In the genomic region with DNA sequence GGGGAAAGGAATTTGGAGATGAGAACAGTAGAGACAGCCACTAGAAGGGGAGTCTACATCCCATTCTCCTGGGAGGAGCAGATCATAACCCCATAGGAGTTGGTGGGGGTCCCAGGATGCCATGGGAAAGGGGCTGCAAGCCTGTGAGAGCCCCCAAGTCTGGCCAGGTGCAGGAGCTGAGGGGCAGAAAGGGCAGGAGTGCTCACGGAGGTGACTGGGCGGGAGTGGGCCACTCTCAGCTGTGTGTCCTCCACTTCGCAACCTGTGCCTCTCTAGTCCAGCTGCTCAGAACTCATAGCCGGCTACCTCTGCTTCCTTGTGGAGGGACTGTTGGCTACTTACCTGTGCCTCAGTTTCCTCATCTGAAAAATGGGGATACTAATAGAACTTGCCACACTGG, we compare ENCODE assay signal across 23 cellular contexts.
DNase-seq lines count a peak whose midpoint lies in the region; ATAC-seq, FAIRE-seq and TF ChIP-seq lines count a peak whose summit lies in the region.
"Had no signal": no experiment of that assay in that cellular context is flagged by ENCODE, and none has a peak within 500 bp of the region (broad histone marks: within the 10 kb centered on the region; RNA-seq: fewer than 3 reads in every experiment).

No MANE protein-coding gene starts in this region.

- no peak overlapping the region for H3K9ac ChIP-seq in kidney (ENCODE audit: low read length in 2 of 2)
- H3K9ac ChIP-seq: BLaER1 treated with 17β-estradiol and CSF1 and Interleukin-3, amounts not matched to agents 10 nM and 100 nM had no signal

- no peaks in the 10 kb centered on the region for H3K36me3 ChIP-seq in kidney (ENCODE audit: control insufficient read depth in 1 of 2, insufficient read depth in 2 of 2, low read length in 2 of 2)
- H3K36me3 ChIP-seq: BE2C; BLaER1 treated with 17β-estradiol and CSF1 and Interleukin-3, amounts not matched to agents 10 nM and 100 nM had no signal

- FAIRE-seq in kidney (lab: Jason Lieb, UNC), result no peak
- FAIRE-seq: A549, GM12891, GM18507, H1 had no signal

- H3K9me3 ChIP-seq in kidney (ENCODE audit: control insufficient read depth in 1 of 2, low read length in 2 of 2), result no peaks in the 10 kb centered on the region
- H3K9me3 ChIP-seq: A549; BLaER1 treated with 17β-estradiol and CSF1 and Interleukin-3, amounts not matched to agents 10 nM and 100 nM had no signal

- ATAC-seq in left cardiac atrium (no peak), HG02763 (IDR thresholded peaks at IDR 0.05; ENCODE audit: unreplicated experiment) (no peak)

- H3K4me3 ChIP-seq in kidney (ENCODE audit: low read length in 2 of 2), result no peak overlapping the region
- H3K4me3 ChIP-seq: A549; BLaER1 treated with 17β-estradiol and CSF1 and Interleukin-3, amounts not matched to agents 10 nM and 100 nM had no signal

- DNase-seq in cardiac septum (ENCODE audit: low spot score) (peak; percentile 71), left cardiac atrium (no peak), kidney (peak; percentile 29), posterior vena cava (ENCODE audit: low spot score) (peak; percentile 68), NCI-H510A (lab: John Stamatoyannopoulos, UW) (no peak), head of caudate nucleus (no peak)
- DNase-seq: 8988T; ACHN; AML-193; BE2C; CD4-positive, alpha-beta T cell; CD8-positive, alpha-beta memory T cell; DMS53; DMS79 treated with DMSO at 0.1 percent for 48 hours; GF-D8; H7; HCEC 1CT had no signal

- intact Hi-C loops in cardiac septum (cut with DNase I), result no loop called here
- intact Hi-C loops in left cardiac atrium (cut with DNase I), result no loop called here
- intact Hi-C loops in kidney (cut with DNase I), result no loop called here
- intact Hi-C loops in posterior vena cava (cut with DNase I), result no loop called here
- intact Hi-C loops in head of caudate nucleus (cut with DNase I), result no loop called here

- no peaks in the 10 kb centered on the region for H3K4me1 ChIP-seq in kidney (ENCODE audit: control insufficient read depth in 1 of 2, insufficient read depth in 1 of 2, low read depth in 1 of 2, low read length in 2 of 2)
- H3K4me1 ChIP-seq: A549; BE2C; BLaER1 treated with 17β-estradiol and CSF1 and Interleukin-3, amounts not matched to agents 10 nM and 100 nM had no signal

- no peak overlapping the region for H3K27ac ChIP-seq in kidney (ENCODE audit: low read depth in 2 of 2, low read length in 2 of 2)
- H3K27ac ChIP-seq: A549; BLaER1 treated with 17β-estradiol and CSF1 and Interleukin-3, amounts not matched to agents 10 nM and 100 nM had no signal

- TF ChIP-seq CTCF in kidney (IDR thresholded peaks at IDR 0.05; ENCODE audit: borderline replicate concordance, extremely low read depth, insufficient read depth), result no peak

Comparison
In these comparisons a context has a peak if more than half of its experiments do, and no peak if none do; other contexts are left out.
1. DNase-seq: peak in cardiac septum (single experiment), kidney (single experiment) and posterior vena cava (single experiment); none in left cardiac atrium (single experiment), NCI-H510A (single experiment) and head of caudate nucleus (0 of 42).